In the genomic region with DNA sequence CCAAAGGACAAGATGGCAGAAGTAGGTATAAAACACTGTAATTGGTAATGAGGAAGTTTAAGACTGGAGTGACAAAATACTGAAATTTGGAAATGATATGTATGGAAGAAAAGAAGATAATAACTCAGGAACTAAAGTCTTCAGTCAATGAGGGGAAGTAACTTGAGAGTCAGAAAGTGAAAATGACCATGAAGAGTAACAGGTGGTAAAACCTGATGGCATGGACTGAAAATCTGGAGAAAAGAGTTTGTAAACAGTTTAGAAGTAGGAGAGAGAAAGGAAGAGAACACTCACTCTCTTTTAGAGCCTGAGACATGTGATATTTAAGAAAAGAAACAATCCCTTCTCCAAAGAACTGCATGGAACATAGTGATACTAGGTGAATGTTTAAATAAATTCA, we compare ENCODE assay signal across 25 cellular contexts.
"Had no signal": no experiment of that assay in that cellular context is flagged by ENCODE, and none has a peak within 500 bp of the region (broad histone marks: within the 10 kb centered on the region; RNA-seq: fewer than 3 reads in every experiment).

No MANE protein-coding gene starts in this region.

- H2AFZ ChIP-seq: parathyroid adenoma had no signal

- H3K4me3 ChIP-seq: ovary, psoas muscle, right lobe of liver, sigmoid colon, stomach, thoracic aorta, thyroid gland, tibial nerve, upper lobe of left lung, vagina had no signal

- H3K4me1 ChIP-seq: parathyroid adenoma, psoas muscle, right lobe of liver, sigmoid colon, stomach, thyroid gland, tibial nerve, upper lobe of left lung, vagina had no signal

- H3K27me3 ChIP-seq: ovary, right lobe of liver, sigmoid colon, stomach, thyroid gland, tibial nerve, upper lobe of left lung, vagina had no signal

- ATAC-seq: natural killer cell treated with Interleukin-12 subunit alpha and Interleukin-12 subunit beta and Interleukin-15 and Interleukin-18, amount 100 ng/mL, for 72 hours; psoas muscle; right cardiac atrium; right lobe of liver; stimulated activated effector memory CD8-positive, alpha-beta T cell treated with anti-CD3 and anti-CD28 coated beads, Interleukin-12 subunit alpha, Interleukin-12 subunit beta, amount 100 ng/mL, for 72 hours; stimulated activated naive B cell treated with anti-CD40 and anti-IgM and Interleukin-4, amounts not matched to agents 10 μg/mL and 1 μg/mL and 100 μg/mL, for 72 hours had no signal

- H3K36me3 ChIP-seq: ovary, right lobe of liver, sigmoid colon, stomach, thoracic aorta, thyroid gland, tibial nerve, upper lobe of left lung, vagina had no signal

- DNase-seq: nephron progenitor cell; occipital lobe; ovary; posterior cingulate gyrus; psoas muscle; right cardiac atrium; right lobe of liver; sigmoid colon; small intestine; stimulated activated CD4-positive, alpha-beta T cell treated with anti-CD3 and anti-CD28 coated beads, Interleukin-15, amount 100 ng/mL, for 24 hours; stimulated activated CD4-positive, alpha-beta T cell treated with anti-CD3 and anti-CD28 coated beads, Interleukin-2, amount 100 ng/mL, for 24 hours; stimulated activated CD4-positive, alpha-beta T cell treated with anti-CD3 and anti-CD28 coated beads, Interleukin-2, amount 100 ng/mL, for 48 hours; stimulated activated CD4-positive, alpha-beta T cell treated with anti-CD3 and anti-CD28 coated beads, Interleukin-4, amount 100 ng/mL, for 24 hours; stimulated activated naive B cell treated with anti-CD40 and anti-IgM and Interleukin-4, amounts not matched to agents 10 μg/mL and 1 μg/mL and 100 μg/mL, for 72 hours; stimulated activated naive CD4-positive, alpha-beta T cell treated with Interleukin-2 at 50 U/mL for 16 hours; stomach; thyroid gland; trophoblast cell; upper lobe of left lung had no signal

- H3K9me3 ChIP-seq: ovary, psoas muscle, right lobe of liver, sigmoid colon, stomach, thoracic aorta, thyroid gland, tibial nerve, upper lobe of left lung, vagina had no signal

- H3K9ac ChIP-seq: parathyroid adenoma had no signal

- H3K79me2 ChIP-seq: parathyroid adenoma had no signal

- H3K27ac ChIP-seq: ovary, parathyroid adenoma, psoas muscle, right lobe of liver, sigmoid colon, stomach, thoracic aorta, thyroid gland, tibial nerve, upper lobe of left lung, vagina had no signal
